ENCODE assay signal across 29 cellular contexts in the genomic region with DNA sequence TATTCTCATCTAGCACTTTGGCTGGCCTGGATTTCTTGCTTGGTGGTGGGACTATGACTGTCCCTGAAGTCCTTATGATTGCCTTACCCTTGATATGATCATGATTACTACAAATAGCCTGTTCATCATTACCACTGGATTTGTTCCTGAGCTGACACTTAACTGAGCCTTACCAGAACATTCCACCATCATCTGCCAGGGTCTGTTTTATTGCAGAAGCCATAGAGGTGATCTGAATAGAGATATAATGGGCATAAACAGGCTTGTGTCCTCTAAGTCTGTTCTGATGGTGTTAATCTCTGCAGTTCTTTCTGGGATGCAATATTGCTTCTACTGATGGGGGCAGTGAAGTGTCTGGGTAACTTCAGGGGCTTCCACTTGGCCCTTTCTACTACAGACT. TPM values are rescaled to one million over a fixed set of nuclear protein-coding genes. Genes with fewer than 3 reads are reported as not detected.
A peak's percentile ranks its signal among the peaks of the same experiment; 100 is the strongest.
DNase-seq lines count a peak whose midpoint lies in the region; ATAC-seq and TF ChIP-seq lines count a peak whose summit lies in the region.
"Had no signal": no experiment of that assay in that cellular context is flagged by ENCODE, and none has a peak within 500 bp of the region (broad histone marks: within the 10 kb centered on the region; RNA-seq: fewer than 3 reads in every experiment).

No MANE protein-coding gene starts in this region.

- no peak overlapping the region for H4K8ac ChIP-seq in trophoblast cell (ENCODE audit: low read depth, low read length)

- H3K79me2 ChIP-seq in SK-N-SH (ENCODE audit: insufficient read depth) (no peaks in the 10 kb centered on the region), trophoblast cell (ENCODE audit: control insufficient read depth, insufficient read depth, low read length, poor library complexity) (no peaks in the 10 kb centered on the region)

- H3K14ac ChIP-seq in trophoblast cell (ENCODE audit: low read length): no peak overlapping the region

- H4K20me1 ChIP-seq in SK-N-SH (ENCODE audit: insufficient read depth): no peaks in the 10 kb centered on the region
- H4K20me1 ChIP-seq: BLaER1; BLaER1 treated with 17β-estradiol and CSF1 and Interleukin-3, amounts not matched to agents 10 nM and 100 nM had no signal

- H3K18ac ChIP-seq in trophoblast cell (ENCODE audit: low read length): no peak overlapping the region

- no peak overlapping the region for H3K4me3 ChIP-seq in SK-N-SH (ENCODE audit: low read depth in 2 of 2, low read length in 1 of 2)
- H3K4me3 ChIP-seq in trophoblast cell (ENCODE audit: low read depth, low read length): no peak overlapping the region
- H3K4me3 ChIP-seq: A549; BLaER1; BLaER1 treated with 17β-estradiol and CSF1 and Interleukin-3, amounts not matched to agents 10 nM and 100 nM had no signal

- H3K9ac ChIP-seq in SK-N-SH: no peak overlapping the region
- no peak overlapping the region for H3K9ac ChIP-seq in trophoblast cell (ENCODE audit: low read length)
- H3K9ac ChIP-seq: BLaER1; BLaER1 treated with 17β-estradiol and CSF1 and Interleukin-3, amounts not matched to agents 10 nM and 100 nM had no signal

- no peak overlapping the region for H4K91ac ChIP-seq in trophoblast cell (ENCODE audit: low read depth, low read length)

- no peak overlapping the region for H4K12ac ChIP-seq in trophoblast cell (ENCODE audit: low read depth, low read length)

- no peak overlapping the region for H3K23ac ChIP-seq in trophoblast cell (ENCODE audit: low read length)

- H3K36me3 ChIP-seq in SK-N-SH (replicated peaks in 1 of 2; ENCODE audit: control insufficient read depth in 1 of 2, insufficient read depth in 2 of 2, low read length in 1 of 2) (no peaks in the 10 kb centered on the region), trophoblast cell (ENCODE audit: control insufficient read depth in 1 of 2, insufficient read depth in 2 of 2, low read length in 2 of 2) (no peaks in the 10 kb centered on the region)
- H3K36me3 ChIP-seq: BE2C; BLaER1; BLaER1 treated with 17β-estradiol and CSF1 and Interleukin-3, amounts not matched to agents 10 nM and 100 nM had no signal

- H2BK120ac ChIP-seq in trophoblast cell (ENCODE audit: insufficient read depth, low read length, poor library complexity): peak overlapping the region; percentile 28

- peaks cover 19% of the 10 kb centered on the region for H3K79me1 ChIP-seq in trophoblast cell (ENCODE audit: low read length)

- no peak for TF ChIP-seq EP300 in SK-N-SH (IDR thresholded peaks at IDR 0.05; ENCODE audit: borderline replicate concordance in 1 of 2, low read depth in 1 of 2, low read length in 1 of 2)

- no peak for ATAC-seq in SK-N-SH treated with all-trans-retinoic acid at 6 μM for 48 hours
- ATAC-seq: A549; CD8-positive, alpha-beta T cell had no signal

- no peaks in the 10 kb centered on the region for H3K9me3 ChIP-seq in SK-N-SH
- H3K9me3 ChIP-seq in trophoblast cell (ENCODE audit: insufficient read depth, low read depth, low read length): no peaks in the 10 kb centered on the region
- H3K9me3 ChIP-seq: A549; BE2C; BLaER1; BLaER1 treated with 17β-estradiol and CSF1 and Interleukin-3, amounts not matched to agents 10 nM and 100 nM; Caco-2 had no signal

- no peak overlapping the region for H2BK5ac ChIP-seq in trophoblast cell (ENCODE audit: low read depth, low read length, poor library complexity)

- H2BK12ac ChIP-seq in trophoblast cell (ENCODE audit: low read length): no peak overlapping the region

- no peak overlapping the region for H3K4ac ChIP-seq in trophoblast cell (ENCODE audit: low read depth, low read length)

- peaks cover 0 to 2% of the 10 kb centered on the region in 2 experiments; a peak in 1 of 4 replicates for H3K4me1 ChIP-seq in SK-N-SH (ENCODE audit: control insufficient read depth in 1 of 2, insufficient read depth in 2 of 2, low read depth in 1 of 2, low read length in 1 of 2)
- H3K4me1 ChIP-seq in trophoblast cell (ENCODE audit: control insufficient read depth in 1 of 2, insufficient read depth in 2 of 2, low read length in 2 of 2): peaks cover 4 to 11% of the 10 kb centered on the region in 2 experiments
- H3K4me1 ChIP-seq: BLaER1; BLaER1 treated with 17β-estradiol and CSF1 and Interleukin-3, amounts not matched to agents 10 nM and 100 nM had no signal

- H3K4me2 ChIP-seq in SK-N-SH (no peak overlapping the region), trophoblast cell (ENCODE audit: low read length) (no peak overlapping the region)
- H3K4me2 ChIP-seq: A549; BLaER1; BLaER1 treated with 17β-estradiol and CSF1 and Interleukin-3, amounts not matched to agents 10 nM and 100 nM had no signal

- POLR2A ChIA-PET in SK-N-SH (lab: Yijun Ruan, JAX): no interaction called here

- TF ChIP-seq RAD21 in SK-N-SH (IDR thresholded peaks at IDR 0.05; ENCODE audit: low read length): no peak

- H2AK5ac ChIP-seq in trophoblast cell (ENCODE audit: low read length): no peak overlapping the region

- DNase-seq in SK-N-SH (no peak), SK-N-DZ (ENCODE audit: low spot score) (peak; percentile 84), trophoblast cell (no peak), DMS153 (lab: John Stamatoyannopoulos, UW) (no peak), NCI-H2029 (lab: John Stamatoyannopoulos, UW) (no peak)
- DNase-seq: 8988T; ACHN; AML-193; BE2C; C1 segment of cervical spinal cord; Caco-2; Calu3; CD4-positive, alpha-beta memory T cell; CD4-positive, alpha-beta T cell; CD4-positive, CD25-positive, alpha-beta regulatory T cell; CD8-positive, alpha-beta memory T cell; CD8-positive, alpha-beta T cell; COR-L47; DMS 273 treated with DMSO at 0.1 percent for 48 hours; DMS79; DMS79 treated with DMSO at 0.1 percent for 48 hours; DND-41; EL had no signal

- no peak for TF ChIP-seq CTCF in SK-N-SH (IDR thresholded peaks at IDR 0.05)

- CTCF ChIA-PET in SK-N-SH (lab: Yijun Ruan, JAX): no interaction called here

- no peaks in the 10 kb centered on the region for H3K9me2 ChIP-seq in SK-N-SH

- H2AFZ ChIP-seq in SK-N-SH (ENCODE audit: low read depth) (no peak overlapping the region), trophoblast cell (ENCODE audit: insufficient read depth, low read length, poor library complexity) (no peak overlapping the region)

- H3F3A ChIP-seq in SK-N-SH (replicated peaks; ENCODE audit: insufficient read depth): no peaks in the 10 kb centered on the region

- no peaks in the 10 kb centered on the region for H3K27me3 ChIP-seq in SK-N-SH (ENCODE audit: insufficient read depth)
- no peaks in the 10 kb centered on the region for H3K27me3 ChIP-seq in trophoblast cell (ENCODE audit: insufficient read depth, low read length)
- H3K27me3 ChIP-seq: BE2C; BLaER1; BLaER1 treated with 17β-estradiol and CSF1 and Interleukin-3, amounts not matched to agents 10 nM and 100 nM had no signal

- H3K27ac ChIP-seq in SK-N-SH (ENCODE audit: low read depth in 2 of 2, low read length in 1 of 2): no peak overlapping the region
- no peak overlapping the region for H3K27ac ChIP-seq in trophoblast cell (ENCODE audit: low read depth, low read length)
- H3K27ac ChIP-seq: 22Rv1; A549; BLaER1; BLaER1 treated with 17β-estradiol and CSF1 and Interleukin-3, amounts not matched to agents 10 nM and 100 nM; C4-2B had no signal

TF ChIP-seq in SK-N-SH, 30 proteins besides CTCF, POLR2A, EP300 and RAD21:
- TF ChIP-seq MXI1 (IDR thresholded peaks at IDR 0.05; ENCODE audit: low read depth, low read length) (no peak), GATA2 (CRISPR knock-in tag; IDR thresholded peaks at IDR 0.05) (peak; percentile 13; the same call in 1 of the 2 replicates), GABPA (IDR thresholded peaks at IDR 0.05; ENCODE audit: low read depth) (no peak), FOXM1 (IDR thresholded peaks at IDR 0.05; ENCODE audit: low read depth) (no peak), EZH2phosphoT487 (IDR thresholded peaks at IDR 0.05; ENCODE audit: borderline replicate concordance, low read depth) (no peak), NRF1 (IDR thresholded peaks at IDR 0.05; ENCODE audit: low read depth, low read length) (no peak), FOXJ3 (CRISPR knock-in tag; IDR thresholded peaks at IDR 0.05) (no peak)

TF ChIP-seq in SK-N-SH treated with all-trans-retinoic acid at 6 μM for 48 hours, 23 proteins besides CTCF, POLR2A, EP300 and RAD21 (continues in another document):
- no peak for TF ChIP-seq TOX (CRISPR knock-in tag; IDR thresholded peaks at IDR 0.05; ENCODE audit: borderline replicate concordance)
- TF ChIP-seq, protein P1, sequence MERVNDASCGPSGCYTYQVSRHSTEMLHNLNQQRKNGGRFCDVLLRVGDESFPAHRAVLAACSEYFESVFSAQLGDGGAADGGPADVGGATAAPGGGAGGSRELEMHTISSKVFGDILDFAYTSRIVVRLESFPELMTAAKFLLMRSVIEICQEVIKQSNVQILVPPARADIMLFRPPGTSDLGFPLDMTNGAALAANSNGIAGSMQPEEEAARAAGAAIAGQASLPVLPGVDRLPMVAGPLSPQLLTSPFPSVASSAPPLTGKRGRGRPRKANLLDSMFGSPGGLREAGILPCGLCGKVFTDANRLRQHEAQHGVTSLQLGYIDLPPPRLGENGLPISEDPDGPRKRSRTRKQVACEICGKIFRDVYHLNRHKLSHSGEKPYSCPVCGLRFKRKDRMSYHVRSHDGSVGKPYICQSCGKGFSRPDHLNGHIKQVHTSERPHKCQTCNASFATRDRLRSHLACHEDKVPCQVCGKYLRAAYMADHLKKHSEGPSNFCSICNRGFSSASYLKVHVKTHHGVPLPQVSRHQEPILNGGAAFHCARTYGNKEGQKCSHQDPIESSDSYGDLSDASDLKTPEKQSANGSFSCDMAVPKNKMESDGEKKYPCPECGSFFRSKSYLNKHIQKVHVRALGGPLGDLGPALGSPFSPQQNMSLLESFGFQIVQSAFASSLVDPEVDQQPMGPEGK (CRISPR knock-in tag; IDR thresholded peaks at IDR 0.05; ENCODE audit: borderline replicate concordance): no peak
- TF ChIP-seq RARB (CRISPR knock-in tag; IDR thresholded peaks at IDR 0.05): no peak

RNA-seq across cellular contexts. Expression of gene ALG8, which starts 12.4 kb away (rescaled TPM):
- polyA plus RNA-seq in SK-N-SH (2012; rRNA removed): 42.0 and 54.8 TPM in 2 replicates
- polyA plus RNA-seq in SK-N-SH (2012; cell fraction: cytosol; rRNA removed): 53.2 and 62.0 TPM in 2 replicates
- polyA plus RNA-seq in SK-N-SH (2012; cell fraction: nucleus; rRNA removed): 29.5 and 65.5 TPM in 2 replicates
- 105 and 133 TPM in 2 replicates for polyA plus RNA-seq in SK-N-DZ (2014; cell fraction: cytosol; rRNA removed)
- 91.1 and 91.3 TPM in 2 replicates for polyA plus RNA-seq in SK-N-DZ (2014; cell fraction: nucleus; rRNA removed)
- polyA plus RNA-seq in trophoblast cell (2013): 76.1 and 82.0 TPM in 2 replicates

RNA-seq across cellular contexts. Expression of gene KCTD21, which starts 36.6 kb away (rescaled TPM):
- polyA plus RNA-seq in SK-N-SH (2012; rRNA removed): 5.0 and 7.5 TPM in 2 replicates
- 4.9 and 5.3 TPM in 2 replicates for polyA plus RNA-seq in SK-N-SH (2012; cell fraction: cytosol; rRNA removed)
- polyA plus RNA-seq in SK-N-SH (2012; cell fraction: nucleus; rRNA removed): 5.3 and 12.7 TPM in 2 replicates
- 4.4 and 5.4 TPM in 2 replicates for polyA plus RNA-seq in SK-N-DZ (2014; cell fraction: cytosol; rRNA removed)
- 1.3 and 3.5 TPM in 2 replicates for polyA plus RNA-seq in SK-N-DZ (2014; cell fraction: nucleus; rRNA removed)
- 14.9 and 15.5 TPM in 2 replicates for polyA plus RNA-seq in trophoblast cell (2013)

RNA-seq across cellular contexts. Expression of gene USP35, which starts 36.9 kb away (rescaled TPM):
- polyA plus RNA-seq in SK-N-SH (2012; rRNA removed): 8.0 and 8.4 TPM in 2 replicates
- polyA plus RNA-seq in SK-N-SH (2012; cell fraction: cytosol; rRNA removed): 4.4 and 5.3 TPM in 2 replicates
- 32.8 and 39.6 TPM in 2 replicates for polyA plus RNA-seq in SK-N-SH (2012; cell fraction: nucleus; rRNA removed)
- polyA plus RNA-seq in SK-N-DZ (2014; cell fraction: cytosol; rRNA removed): 8.2 and 10.9 TPM in 2 replicates
- 34.7 and 54.8 TPM in 2 replicates for polyA plus RNA-seq in SK-N-DZ (2014; cell fraction: nucleus; rRNA removed)
- 19.3 and 20.2 TPM in 2 replicates for polyA plus RNA-seq in trophoblast cell (2013)
